Comparison of ENCODE assay signal across 25 cellular contexts in genomic region chr19:2226051-2226839, GRCh38. TPM values are rescaled to one million over a fixed set of nuclear protein-coding genes. Genes with fewer than 3 reads are reported as not detected.
"Had no signal": no experiment of that assay in that cellular context is flagged by ENCODE, and none has a peak within 500 bp of the region (broad histone marks: within the 10 kb centered on the region; RNA-seq: fewer than 3 reads in every experiment).

No MANE protein-coding gene starts in this region.

- H3K4me3 Mint-ChIP-seq: activated naive CD4-positive, alpha-beta T cell treated with anti-CD3 and anti-CD28 coated beads for 36 hours; immature natural killer cell; stimulated activated naive CD8-positive, alpha-beta T cell treated with anti-CD3 and anti-CD28 coated beads, Interleukin-15, Interleukin-2, amounts not matched to agents 100 ng/mL and 50 ng/mL, for 24 hours had no signal

- H3K4me1 ChIP-seq: uterus had no signal

- H3K27ac ChIP-seq: brain microvascular endothelial cell, esophagus muscularis mucosa, heart right ventricle, tibial nerve, uterus had no signal

- H3K27me3 Mint-ChIP-seq: stimulated activated naive CD8-positive, alpha-beta T cell treated with anti-CD3 and anti-CD28 coated beads, Interleukin-15, Interleukin-2, amounts not matched to agents 100 ng/mL and 50 ng/mL, for 24 hours had no signal

- H3K4me3 ChIP-seq: esophagus muscularis mucosa, heart right ventricle, tibial nerve, uterus had no signal

- H3K27ac Mint-ChIP-seq: activated naive CD4-positive, alpha-beta T cell treated with anti-CD3 and anti-CD28 coated beads for 36 hours; stimulated activated naive CD8-positive, alpha-beta T cell treated with anti-CD3 and anti-CD28 coated beads, Interleukin-15, Interleukin-2, amounts not matched to agents 100 ng/mL and 50 ng/mL, for 24 hours had no signal

- H3K9me3 ChIP-seq: esophagus muscularis mucosa, heart right ventricle, tibial nerve, uterus had no signal

- ATAC-seq: heart right ventricle, left ventricle myocardium superior had no signal

- H3K27me3 ChIP-seq: brain microvascular endothelial cell, esophagus muscularis mucosa, heart right ventricle, tibial nerve, uterus had no signal

- H3K36me3 ChIP-seq: uterus had no signal

- DNase-seq: activated CD4-positive, alpha-beta T cell treated with anti-CD3 and anti-CD28 coated beads, Interleukin-2, amount 50 U/mL, for 4 hours; activated CD4-positive, CD25-positive, alpha-beta regulatory T cell treated with anti-CD3 and anti-CD28 coated beads, Interleukin-2, amount 50 U/mL, for 72 hours; activated naive CD4-positive, alpha-beta T cell treated with anti-CD3 and anti-CD28 coated beads for 36 hours; activated T-cell treated with anti-CD3 and anti-CD28 coated beads, Interleukin-2, amount 50 U/mL, for 1 hour; aorta; brain microvascular endothelial cell; central memory CD4-positive, alpha-beta T cell; cortex of kidney; effector CD4-positive, alpha-beta T cell; heart right ventricle; immature natural killer cell; left ventricle myocardium superior; retina; stimulated activated CD4-positive, alpha-beta T cell treated with anti-CD3 and anti-CD28 coated beads, Interleukin-12 subunit alpha, Interleukin-12 subunit beta, amount 100 ng/mL, for 4 hours; stimulated activated CD4-positive, alpha-beta T cell treated with anti-CD3 and anti-CD28 coated beads, Interleukin-1b, Interleukin-23, amount 100 ng/mL, for 48 hours; stimulated activated CD8-positive, alpha-beta memory T cell treated with anti-CD3 and anti-CD28 coated beads, Interleukin-4, amount 100 ng/mL, for 48 hours; uterus had no signal

- H3K9me3 Mint-ChIP-seq: activated naive CD4-positive, alpha-beta T cell treated with anti-CD3 and anti-CD28 coated beads for 36 hours; immature natural killer cell; stimulated activated naive CD8-positive, alpha-beta T cell treated with anti-CD3 and anti-CD28 coated beads, Interleukin-15, Interleukin-2, amounts not matched to agents 100 ng/mL and 50 ng/mL, for 24 hours had no signal

RNA-seq across cellular contexts. Expression of gene AMH, which starts 22.9 kb away (rescaled TPM):
- polyA plus RNA-seq: immature natural killer cell had no signal

RNA-seq across cellular contexts. Expression of gene JSRP1, which starts 30.0 kb away (rescaled TPM):
- total RNA-seq: esophagus muscularis mucosa; left ventricle myocardium superior; mononuclear cell; omental fat pad; posterior vena cava; T-helper 1 cell treated with Interleukin-12 subunit alpha and Interleukin-12 subunit beta and Interleukin-4 antibody, amounts not matched to agents 30 ng/mL and 1 ng/mL, for 36 hours; tibial nerve; uterus had no signal

RNA-seq across cellular contexts. Expression of gene PEAK3, which starts 55.7 kb away (rescaled TPM):
- total RNA-seq: activated naive CD4-positive, alpha-beta T cell treated with anti-CD3 and anti-CD28 coated beads for 36 hours had no signal
- polyA plus RNA-seq: neural cell had no signal
